1 cellular context compared by ENCODE assay signal in the genomic region with DNA sequence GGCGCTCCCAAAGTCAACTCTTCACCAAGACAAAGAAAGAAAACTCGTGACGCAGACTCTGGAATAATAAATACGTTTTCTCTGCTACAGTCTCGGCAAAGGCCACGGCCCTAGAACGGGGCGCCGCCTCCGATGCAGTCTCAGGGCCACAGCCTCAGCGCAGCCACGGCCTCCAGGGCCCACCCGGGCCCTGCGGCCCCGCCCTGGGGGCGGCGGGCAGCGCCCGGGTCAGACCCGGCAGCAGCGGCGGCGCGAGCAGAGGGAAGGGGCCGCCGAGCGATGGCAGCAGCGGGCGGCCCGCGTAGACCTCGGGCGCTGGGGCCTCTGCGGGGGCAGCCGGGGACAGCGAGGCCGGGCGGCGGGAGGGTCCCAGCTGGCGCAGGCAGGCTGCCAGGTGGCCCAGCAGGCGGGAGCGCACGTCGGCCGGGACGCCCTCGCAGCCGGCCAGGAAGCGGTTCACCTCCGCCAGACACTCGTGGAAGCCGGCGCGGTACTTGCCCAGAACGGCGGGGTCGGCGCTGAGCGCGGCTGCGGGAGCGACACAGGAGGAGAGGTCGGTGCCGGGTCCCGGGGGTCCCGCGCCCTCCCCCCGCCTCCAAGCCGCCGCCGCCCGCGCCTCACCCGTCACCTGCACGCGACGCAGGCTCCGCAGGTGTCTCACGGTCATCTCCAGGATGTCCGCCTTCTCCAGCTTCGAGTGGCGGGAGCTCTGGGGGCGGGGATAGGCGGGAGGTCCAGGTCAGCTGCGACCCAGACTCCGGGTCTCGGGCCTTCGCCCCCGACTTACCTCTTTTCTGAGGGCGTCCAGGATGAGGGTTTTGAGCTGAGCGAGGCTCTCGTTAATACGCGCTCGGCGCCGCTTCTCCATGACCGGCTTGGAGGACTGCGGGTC.
TF ChIP-seq lines count a peak whose summit lies in the region.

No MANE protein-coding gene starts in this region.

TF ChIP-seq in H1, 55 proteins besides CTCF, POLR2A, EP300 and RAD21:
- TF ChIP-seq KDM4A (IDR thresholded peaks at IDR 0.05; ENCODE audit: low read depth, low read length, severe bottlenecking) (peak; percentile 31), SUZ12 (IDR thresholded peaks at IDR 0.05; ENCODE audit: low read length) (peak; percentile 87), HDAC2 (IDR thresholded peaks at IDR 0.05; ENCODE audit: borderline replicate concordance in 1 of 2, low read depth in 2 of 2, low read length in 2 of 2) (no peak), EZH2 (IDR thresholded peaks at IDR 0.05; ENCODE audit: low read depth, low read length, severe bottlenecking) (peak; percentile 93), PHF8 (conservative IDR thresholded peaks at IDR 0.05; ENCODE audit: low read depth, low read length) (0 out of 2 replicates have a peak, but pooled peaks have one; percentile 18), RNF2 (IDR thresholded peaks at IDR 0.05; ENCODE audit: borderline replicate concordance, low read depth, low read length, missing control alignments, poor library complexity, severe bottlenecking) (peak; percentile 37), JUND (IDR thresholded peaks at IDR 0.05; ENCODE audit: low read length) (no peak), RFX5 (IDR thresholded peaks at IDR 0.05; ENCODE audit: borderline replicate concordance, low read depth, low read length) (no peak), CREB1 (IDR thresholded peaks at IDR 0.05) (peak; percentile 80)
- TF ChIP-seq, protein P1, sequence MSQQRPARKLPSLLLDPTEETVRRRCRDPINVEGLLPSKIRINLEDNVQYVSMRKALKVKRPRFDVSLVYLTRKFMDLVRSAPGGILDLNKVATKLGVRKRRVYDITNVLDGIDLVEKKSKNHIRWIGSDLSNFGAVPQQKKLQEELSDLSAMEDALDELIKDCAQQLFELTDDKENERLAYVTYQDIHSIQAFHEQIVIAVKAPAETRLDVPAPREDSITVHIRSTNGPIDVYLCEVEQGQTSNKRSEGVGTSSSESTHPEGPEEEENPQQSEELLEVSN (IDR thresholded peaks at IDR 0.05), result peak; percentile 37; the same call in 1 of the 2 replicates
- TF ChIP-seq, protein P2, sequence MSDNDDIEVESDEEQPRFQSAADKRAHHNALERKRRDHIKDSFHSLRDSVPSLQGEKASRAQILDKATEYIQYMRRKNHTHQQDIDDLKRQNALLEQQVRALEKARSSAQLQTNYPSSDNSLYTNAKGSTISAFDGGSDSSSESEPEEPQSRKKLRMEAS (IDR thresholded peaks at IDR 0.05), result peak; percentile 19; the same call in 1 of the 2 replicates
